ENCODE assay signal across 22 cellular contexts in the genomic region with DNA sequence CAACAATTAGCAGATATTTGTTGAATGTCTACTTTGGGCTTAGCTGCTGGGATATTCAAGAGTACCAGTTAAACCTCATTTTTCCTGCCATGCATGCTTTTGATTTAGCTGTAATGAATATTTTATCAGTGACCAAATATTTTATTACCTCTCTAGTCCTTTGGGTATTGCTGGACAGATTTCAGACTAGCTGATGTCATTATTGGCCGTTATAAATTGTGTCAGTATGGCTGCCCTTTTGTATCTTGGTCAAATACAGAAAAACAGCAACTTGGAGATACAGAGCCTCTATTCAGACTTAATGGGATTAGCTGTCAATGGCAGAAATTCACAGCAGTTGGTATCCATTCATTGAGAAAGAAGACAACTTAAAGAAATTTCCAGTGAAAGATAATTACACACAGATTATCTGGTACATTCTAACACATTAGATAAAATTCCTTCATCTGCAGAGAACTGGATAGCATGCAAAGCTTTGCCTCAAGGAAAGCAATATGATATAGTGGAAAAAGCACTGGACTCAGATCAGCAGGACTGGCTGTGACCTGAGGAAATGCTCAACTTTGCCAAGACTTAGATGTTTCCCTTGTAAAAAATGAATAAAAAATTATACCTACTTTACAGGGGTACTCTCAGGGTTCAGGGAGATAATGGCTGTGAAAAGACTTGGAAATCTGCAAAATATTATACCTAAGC. TPM values are rescaled to one million over a fixed set of nuclear protein-coding genes. Genes with fewer than 3 reads are reported as not detected.
"Had no signal": no experiment of that assay in that cellular context is flagged by ENCODE, and none has a peak within 500 bp of the region (broad histone marks: within the 10 kb centered on the region; RNA-seq: fewer than 3 reads in every experiment).

No MANE protein-coding gene starts in this region.

- H3K4me1 ChIP-seq: ascending aorta, body of pancreas had no signal

- ATAC-seq: activated CD4-positive, CD25-positive, alpha-beta regulatory T cell treated with anti-CD3 and anti-CD28 coated beads, Interleukin-2, amount 50 U/mL, for 24 hours; activated CD8-positive, alpha-beta T cell treated with anti-CD3 and anti-CD28 coated beads for 36 hours; body of pancreas; K562; PC-3; SK-N-SH treated with all-trans-retinoic acid at 6 μM for 48 hours had no signal

- H3K27ac ChIP-seq: ascending aorta, body of pancreas had no signal

- H3K4me3 ChIP-seq: ascending aorta, body of pancreas, K562 had no signal

- H3K9me3 ChIP-seq: ascending aorta, body of pancreas had no signal

- H3K27me3 ChIP-seq: ascending aorta, body of pancreas had no signal

- H3K36me3 ChIP-seq: ascending aorta had no signal

- DNase-seq: activated CD4-positive, alpha-beta T cell treated with anti-CD3 and anti-CD28 coated beads for 4 hours; activated CD8-positive, alpha-beta memory T cell treated with anti-CD3 and anti-CD28 coated beads, Interleukin-2, amount 50 U/mL, for 4 hours; activated CD8-positive, alpha-beta T cell treated with anti-CD3 and anti-CD28 coated beads for 36 hours; activated naive CD4-positive, alpha-beta T cell treated with anti-CD3 and anti-CD28 coated beads, Interleukin-2, amount 50 U/mL, for 16 hours; activated naive CD8-positive, alpha-beta T cell treated with anti-CD3 and anti-CD28 coated beads, Interleukin-2, amount 10 ng/mL, durations not matched to agents 7 days and 5 days; body of pancreas; Karpas-422; MM.1S; NCI-H1436; NCI-H1694 treated with DMSO at 0.1 percent for 48 hours; NCI-H2029 treated with DMSO at 0.1 percent for 48 hours; NCI-H345; NCI-H510A; NCI-H526 treated with DMSO at 0.1 percent for 48 hours; NCI-H82; PC-3; SW 1271 had no signal

RNA-seq across cellular contexts. Expression of gene COL6A6, which starts 20.8 kb away (rescaled TPM):
- total RNA-seq: activated CD8-positive, alpha-beta T cell treated with anti-CD3 and anti-CD28 coated beads for 36 hours; activated naive CD8-positive, alpha-beta T cell treated with anti-CD3 and anti-CD28 coated beads, Interleukin-2, amount 10 ng/mL, durations not matched to agents 7 days and 5 days; ascending aorta; body of pancreas; PC-3; T-helper 1 cell treated with Interleukin-12 subunit alpha and Interleukin-12 subunit beta and Interleukin-4 antibody, amounts not matched to agents 30 ng/mL and 1 ng/mL, for 36 hours had no signal
